31 cellular contexts compared by ENCODE assay signal in the genomic region with DNA sequence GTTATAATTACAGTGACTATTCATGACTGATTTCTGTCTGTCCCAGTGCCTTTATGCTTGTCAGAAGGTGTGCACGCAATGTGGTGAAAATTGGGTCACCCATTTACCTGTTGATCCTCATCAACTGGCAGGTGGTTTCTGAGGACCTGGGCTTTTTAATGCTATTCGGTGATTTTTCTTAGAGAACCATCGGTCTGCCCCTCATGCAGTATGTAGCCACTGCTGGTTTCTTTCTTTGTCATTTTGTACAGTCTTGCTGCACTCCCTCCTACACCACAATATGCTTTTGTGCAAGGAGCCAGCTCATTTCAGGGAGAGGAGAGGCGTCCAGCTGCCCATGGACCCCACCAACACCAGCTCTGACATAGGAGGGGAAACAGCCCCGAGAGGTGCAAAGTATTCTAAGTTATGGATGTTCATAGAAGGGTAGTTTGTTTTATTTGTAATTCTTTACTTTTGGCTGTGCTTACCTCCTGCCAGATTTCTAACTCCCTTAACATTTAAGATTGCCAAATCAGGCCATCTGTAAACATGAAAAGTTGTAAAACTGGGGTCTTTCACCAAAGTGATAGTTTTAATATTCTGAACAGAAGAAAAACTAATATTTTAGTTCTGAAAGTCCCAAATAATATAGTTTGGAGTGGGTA.
"Had no signal": no experiment of that assay in that cellular context is flagged by ENCODE, and none has a peak within 500 bp of the region (broad histone marks: within the 10 kb centered on the region; RNA-seq: fewer than 3 reads in every experiment).

No MANE protein-coding gene starts in this region.

- H3K27ac ChIP-seq: cardiac muscle cell, PC-9, RWPE1, SJCRH30, SK-N-MC, WERI-Rb-1 had no signal

- H3K36me3 ChIP-seq: cardiac muscle cell, MG63, SJCRH30, WERI-Rb-1 had no signal

- H3K4me3 Mint-ChIP-seq: activated CD4-positive, alpha-beta T cell treated with anti-CD3 and anti-CD28 coated beads, Interleukin-2, amount 10 ng/mL, durations not matched to agents 24 days and 14 days; activated CD8-positive, alpha-beta T cell treated with anti-CD3 and anti-CD28 coated beads, Interleukin-2, amount 10 ng/mL, durations not matched to agents 7 days and 5 days; activated naive CD4-positive, alpha-beta T cell treated with anti-CD3 and anti-CD28 coated beads for 36 hours; activated T-cell treated with anti-CD3 and anti-CD28 coated beads, Interleukin-2, amount 50 U/mL, for 24 hours; activated T-helper 1 cell treated with anti-CD3 and anti-CD28 coated beads, Interleukin-12 subunit alpha, Interleukin-12 subunit beta, Interleukin-2, Interleukin-4 antibody, amounts not matched to agents 30 ng/mL and 10 ng/mL and 1 ng/mL, durations not matched to agents 14 hours and 24 hours and 36 hours had no signal

- DNase-seq: activated CD4-positive, alpha-beta T cell treated with anti-CD3 and anti-CD28 coated beads, Interleukin-2, amount 10 ng/mL, durations not matched to agents 24 days and 14 days; activated CD4-positive, alpha-beta T cell treated with anti-CD3 and anti-CD28 coated beads, Interleukin-2, amount 50 U/mL, for 48 hours; activated CD4-positive, CD25-positive, alpha-beta regulatory T cell; activated CD8-positive, alpha-beta T cell treated with anti-CD3 and anti-CD28 coated beads, Interleukin-2, amount 10 ng/mL, durations not matched to agents 7 days and 5 days; activated gamma-delta T cell treated with Interleukin-2 at 50 U/mL for 16 hours; activated naive CD4-positive, alpha-beta T cell treated with anti-CD3 and anti-CD28 coated beads for 36 hours; activated T-cell treated with anti-CD3 and anti-CD28 coated beads, Interleukin-2, amount 50 U/mL, for 24 hours; Kasumi-1; KG1; MG63; NCI-H1048; NCI-H1105 treated with DMSO at 0.1 percent for 48 hours; NCI-H1436 treated with DMSO at 0.1 percent for 48 hours; NCI-H1694 treated with DMSO at 0.1 percent for 48 hours; NCI-H2029; NCI-H2107; NCI-H2171; NCI-H510A; NCI-H526; NCI-H748 treated with DMSO at 0.1 percent for 48 hours; NK-92 treated with Interleukin-12 subunit alpha and Interleukin-12 subunit beta, amount 100 ng/mL, for 24 hours; PC-9; SHP77; SJCRH30; T1000; WERI-Rb-1 had no signal

- H3K4me3 ChIP-seq: cardiac muscle cell, MG63, PC-9, SJCRH30, SK-N-MC had no signal

- H3K36me3 Mint-ChIP-seq: activated naive CD4-positive, alpha-beta T cell treated with anti-CD3 and anti-CD28 coated beads, Interleukin-2, amount 50 U/mL, for 72 hours had no signal

- ATAC-seq: activated CD8-positive, alpha-beta T cell treated with anti-CD3 and anti-CD28 coated beads, Interleukin-2, amount 10 ng/mL, durations not matched to agents 7 days and 5 days; activated naive CD4-positive, alpha-beta T cell treated with anti-CD3 and anti-CD28 coated beads, Interleukin-2, amount 50 U/mL, for 72 hours had no signal

- H3K4me1 ChIP-seq: SJCRH30 had no signal

- H3K4me1 Mint-ChIP-seq: activated CD4-positive, alpha-beta T cell treated with anti-CD3 and anti-CD28 coated beads, Interleukin-2, amount 10 ng/mL, durations not matched to agents 24 days and 14 days had no signal

- H3K27ac Mint-ChIP-seq: activated CD4-positive, alpha-beta T cell treated with anti-CD3 and anti-CD28 coated beads, Interleukin-2, amount 10 ng/mL, durations not matched to agents 24 days and 14 days; activated CD8-positive, alpha-beta T cell treated with anti-CD3 and anti-CD28 coated beads, Interleukin-2, amount 10 ng/mL, durations not matched to agents 7 days and 5 days; activated naive CD4-positive, alpha-beta T cell treated with anti-CD3 and anti-CD28 coated beads for 36 hours; activated T-cell treated with anti-CD3 and anti-CD28 coated beads, Interleukin-2, amount 50 U/mL, for 24 hours; activated T-helper 1 cell treated with anti-CD3 and anti-CD28 coated beads, Interleukin-12 subunit alpha, Interleukin-12 subunit beta, Interleukin-2, Interleukin-4 antibody, amounts not matched to agents 30 ng/mL and 10 ng/mL and 1 ng/mL, durations not matched to agents 14 hours and 24 hours and 36 hours had no signal

- H3K9me3 ChIP-seq: SJCRH30 had no signal

- H3K27me3 ChIP-seq: cardiac muscle cell, MG63, SJCRH30 had no signal

- H3K27me3 Mint-ChIP-seq: activated CD4-positive, alpha-beta T cell treated with anti-CD3 and anti-CD28 coated beads, Interleukin-2, amount 10 ng/mL, durations not matched to agents 24 days and 14 days had no signal

- H3K9me3 Mint-ChIP-seq: activated CD4-positive, alpha-beta T cell treated with anti-CD3 and anti-CD28 coated beads, Interleukin-2, amount 10 ng/mL, durations not matched to agents 24 days and 14 days; activated T-cell treated with anti-CD3 and anti-CD28 coated beads, Interleukin-2, amount 50 U/mL, for 24 hours; activated T-helper 1 cell treated with anti-CD3 and anti-CD28 coated beads, Interleukin-12 subunit alpha, Interleukin-12 subunit beta, Interleukin-2, Interleukin-4 antibody, amounts not matched to agents 30 ng/mL and 10 ng/mL and 1 ng/mL, durations not matched to agents 14 hours and 24 hours and 36 hours had no signal
